ENCODE assay signal across 10 cellular contexts in genomic region chr19:10238172-10238783, GRCh38. TPM values are rescaled to one million over a fixed set of nuclear protein-coding genes. Genes with fewer than 3 reads are reported as not detected.
DNase-seq lines count a peak whose midpoint lies in the region; ATAC-seq and TF ChIP-seq lines count a peak whose summit lies in the region.
"Had no signal": no experiment of that assay in that cellular context is flagged by ENCODE, and none has a peak within 500 bp of the region (broad histone marks: within the 10 kb centered on the region; RNA-seq: fewer than 3 reads in every experiment).

No MANE protein-coding gene starts in this region.

- peak overlapping the region; percentile 70 to 83 (median 78) for H3K27ac ChIP-seq in upper lobe of left lung

- TF ChIP-seq POLR2A in upper lobe of left lung (IDR thresholded peaks at IDR 0.05), result no peak

- ATAC-seq in upper lobe of left lung (ENCODE audit: low FRiP score in 2 of 2) (peak; percentile 78 to 89), GM21447 (IDR thresholded peaks at IDR 0.05; ENCODE audit: unreplicated experiment) (no peak), GM18858 (IDR thresholded peaks at IDR 0.05; ENCODE audit: unreplicated experiment) (no peak), GM18870 (IDR thresholded peaks at IDR 0.05; ENCODE audit: unreplicated experiment) (no peak)

- H3K27me3 ChIP-seq in upper lobe of left lung, result no peaks in the 10 kb centered on the region

- no peak overlapping the region for H3K4me3 ChIP-seq in upper lobe of left lung

- no peaks in the 10 kb centered on the region for H3K36me3 ChIP-seq in upper lobe of left lung

- H3K4me1 ChIP-seq in upper lobe of left lung, result peaks cover 19 to 42% (median 29%) of the 10 kb centered on the region in 4 donors

- WGBS in upper lobe of left lung, 2 donors, result 43 to 51% methylated on average over 6 to 12 of the region's 12 CpGs

- no peak for TF ChIP-seq CTCF in upper lobe of left lung (IDR thresholded peaks at IDR 0.05)

- H3K9me3 ChIP-seq in upper lobe of left lung, result no peaks in the 10 kb centered on the region

- TF ChIP-seq EP300 in upper lobe of left lung (IDR thresholded peaks at IDR 0.05), result peak in 2 of 4 donors; percentile 6 to 40

- DNase-seq in NCI-H1105 treated with DMSO at 0.1 percent for 48 hours (lab: John Stamatoyannopoulos, UW), result peak; percentile 34
- no peak for DNase-seq in NCI-H1105 (lab: John Stamatoyannopoulos, UW)
- DNase-seq in RPMI7951 (ENCODE audit: low read depth), result peak; percentile 57
- peak; percentile 75 for DNase-seq in hepatic stellate cell (ENCODE audit: low spot score)
- DNase-seq in upper lobe of left lung, result peak; percentile 53 to 66
- DNase-seq: ACHN had no signal

RNA-seq across cellular contexts. Expression of gene S1PR2, which starts 7.1 kb away (rescaled TPM):
- total RNA-seq in RPMI7951 (2014; rRNA removed; shearing (Covaris generic)), result 4.7 and 4.9 TPM in 2 replicates
- total RNA-seq in upper lobe of left lung, result 10 to 100 TPM in 4 of 6 donors, 1 to 10 TPM in 2; 9.1 to 30.0 (median 16.0) TPM

RNA-seq across cellular contexts. Expression of gene MRPL4, which starts 13.7 kb away (rescaled TPM):
- total RNA-seq in RPMI7951 (2014; rRNA removed; shearing (Covaris generic)), result 57.6 and 71.7 TPM in 2 replicates
- 10 to 100 TPM; 23.0 to 70.8 (median 45.0) TPM for total RNA-seq in upper lobe of left lung

RNA-seq across cellular contexts. Expression of gene ICAM1, which starts 32.6 kb away (rescaled TPM):
- total RNA-seq in RPMI7951 (2014; rRNA removed; shearing (Covaris generic)), result 75.1 and 81.1 TPM in 2 replicates
- 100 to 1,000 TPM; 190 to 791 (median 356) TPM for total RNA-seq in upper lobe of left lung

RNA-seq across cellular contexts. Expression of gene DNMT1, which starts 43.5 kb away (rescaled TPM):
- 100 and 108 TPM in 2 replicates for total RNA-seq in RPMI7951 (2014; rRNA removed; shearing (Covaris generic))
- 100 to 1,000 TPM in 1 of 6 donors, 10 to 100 TPM in 5; 54.0 to 166 (median 63.9) TPM for total RNA-seq in upper lobe of left lung

RNA-seq across cellular contexts. Expression of gene ICAM4, which starts 48.5 kb away (rescaled TPM):
- total RNA-seq in RPMI7951 (2014; rRNA removed; shearing (Covaris generic)), result 0.24 and 0.39 TPM in 2 replicates
- total RNA-seq in upper lobe of left lung, result 10 to 100 TPM in 5 of 6 donors, 1 to 10 TPM in 1; 6.3 to 24.3 (median 12.0) TPM
- total RNA-seq: epithelial cell of proximal tubule had no signal

Comparison
In these comparisons a context has a peak if more than half of its experiments do, and no peak if none do; other contexts are left out.
1. ATAC-seq: peak in upper lobe of left lung (2 of 2); none in GM21447 (single experiment), GM18858 (single experiment) and GM18870 (single experiment).